Comparison of ENCODE assay signal across 10 cellular contexts in genomic region chr2:54866868-54867267, GRCh38.
DNase-seq lines count a peak whose midpoint lies in the region; ATAC-seq and TF ChIP-seq lines count a peak whose summit lies in the region.
"Had no signal": no experiment of that assay in that cellular context is flagged by ENCODE, and none has a peak within 500 bp of the region (broad histone marks: within the 10 kb centered on the region; RNA-seq: fewer than 3 reads in every experiment).

No MANE protein-coding gene starts in this region.

- H3K36me3 ChIP-seq in colonic mucosa (no peaks in the 10 kb centered on the region), spleen (no peaks in the 10 kb centered on the region)
- H3K36me3 ChIP-seq: left ventricle myocardium inferior, tibial artery had no signal

- peak; percentile 33 for DNase-seq in GM13977 (ENCODE audit: low spot score)
- DNase-seq in RPMI8226 = peak; percentile 49
- DNase-seq in NCI-H69 (lab: John Stamatoyannopoulos, UW) = no peak
- DNase-seq in colonic mucosa = no peak
- no peak for DNase-seq in stimulated activated CD4-positive, alpha-beta T cell treated with anti-CD3 and anti-CD28 coated beads, Interleukin-1b, Interleukin-23, amount 100 ng/mL, for 48 hours
- DNase-seq in spleen = no peak
- DNase-seq: left ventricle myocardium inferior, tibial artery had no signal

- no peak overlapping the region for H3K4me3 ChIP-seq in colonic mucosa
- no peak overlapping the region for H3K4me3 ChIP-seq in spleen
- H3K4me3 ChIP-seq: left ventricle myocardium inferior, tibial artery had no signal

- in situ Hi-C loops in GM13977 (cut with MboI; ENCODE audit: low pct_unique_long_range_greater_than_20kb, low sequenced_read_pairs, unreplicated experiment) = no loop called here

- H3K27me3 ChIP-seq in colonic mucosa = no peaks in the 10 kb centered on the region
- no peaks in the 10 kb centered on the region for H3K27me3 ChIP-seq in spleen (replicated peaks in 1 of 7)
- H3K27me3 ChIP-seq: tibial artery had no signal

- H3K9me3 ChIP-seq in colonic mucosa = no peaks in the 10 kb centered on the region
- H3K9me3 ChIP-seq in spleen = peaks cover 0 to 9% (median 0%) of the 10 kb centered on the region in 8 donors
- H3K9me3 ChIP-seq: tibial artery had no signal

- H3K9ac ChIP-seq in colonic mucosa (ENCODE audit: low read depth in 2 of 2, low read length in 2 of 2) = no peak overlapping the region

- 38 to 64% (median 50%) methylated on average over 5 of the region's 5 CpGs for WGBS in spleen, 5 donors

- TF ChIP-seq CTCF in GM13977 (IDR thresholded peaks at IDR 0.05; ENCODE audit: extremely low read depth, insufficient read depth, missing control alignments) = no peak
- no peak for TF ChIP-seq CTCF in colonic mucosa (IDR thresholded peaks at IDR 0.05)
- no peak for TF ChIP-seq CTCF in spleen (IDR thresholded peaks at IDR 0.05 in 8 of 11, conservative IDR thresholded peaks at IDR 0.05 in 3 of 11)

- intact Hi-C loops in colonic mucosa (cut with DNase I) (no loop called here), spleen (cut with DNase I; ENCODE audit: low total_unique reads) (no loop called here)

- ATAC-seq in GM19468 (IDR thresholded peaks at IDR 0.05; ENCODE audit: extremely low read depth, unreplicated experiment) (peak; percentile 83), HG03097 (IDR thresholded peaks at IDR 0.05; ENCODE audit: low FRiP score, unreplicated experiment) (peak; percentile 56)

- H3K27ac ChIP-seq in colonic mucosa = no peak overlapping the region
- peak overlapping the region in 1 of 8 donors; percentile 16 for H3K27ac ChIP-seq in spleen
- H3K27ac ChIP-seq: left ventricle myocardium inferior, tibial artery had no signal

- H3K4me1 ChIP-seq in colonic mucosa = no peaks in the 10 kb centered on the region
- H3K4me1 ChIP-seq in spleen = peaks cover 0 to 13% (median 4%) of the 10 kb centered on the region in 6 donors
- H3K4me1 ChIP-seq: left ventricle myocardium inferior, tibial artery had no signal

- no peak for TF ChIP-seq POLR2A in spleen (IDR thresholded peaks at IDR 0.05)

Comparison
In these comparisons a context has a peak if more than half of its experiments do, and no peak if none do; other contexts are left out.
1. DNase-seq: peak in GM13977 (single experiment) and RPMI8226 (single experiment); none in NCI-H69 (single experiment), colonic mucosa (single experiment), stimulated activated CD4-positive, alpha-beta T cell treated with anti-CD3 and anti-CD28 coated beads, Interleukin-1b, Interleukin-23, amount 100 ng/mL, for 48 hours (single experiment) and spleen (single experiment).